In genomic region chr2:176107731-176108181, GRCh38 we compare ENCODE assay signal across 19 cellular contexts. TPM values are rescaled to one million over a fixed set of nuclear protein-coding genes. Genes with fewer than 3 reads are reported as not detected.
DNase-seq lines count a peak whose midpoint lies in the region; ATAC-seq, FAIRE-seq and TF ChIP-seq lines count a peak whose summit lies in the region.
"Had no signal": no experiment of that assay in that cellular context is flagged by ENCODE, and none has a peak within 500 bp of the region (broad histone marks: within the 10 kb centered on the region; RNA-seq: fewer than 3 reads in every experiment).

No MANE protein-coding gene starts in this region.

- FAIRE-seq in A549 (lab: Jason Lieb, UNC) (no peak), kidney (lab: Jason Lieb, UNC) (no peak)
- FAIRE-seq: TTC549 had no signal

- TF ChIP-seq RAD21 in A549 (conservative IDR thresholded peaks at IDR 0.05 in 1 of 2, IDR thresholded peaks at IDR 0.05 in 1 of 2) = no peak

- H3K36me3 ChIP-seq in SJCRH30 (no peaks in the 10 kb centered on the region), kidney (ENCODE audit: control insufficient read depth in 1 of 2, insufficient read depth in 2 of 2, low read length in 2 of 2) (no peaks in the 10 kb centered on the region)
- H3K36me3 ChIP-seq: adrenal gland, HAP-1 had no signal

- DNase-seq in A549 (ENCODE audit: low read depth in 1 of 2, low spot score in 1 of 2) (no peak), AG09309 (ENCODE audit: low read depth) (no peak), SJCRH30 (peak in 1 of 2 experiments; percentile 24), kidney (peak; percentile 77), OCI-M1 (lab: John Stamatoyannopoulos, UW) (no peak)
- DNase-seq: C1 segment of cervical spinal cord; naive thymus-derived CD8-positive, alpha-beta T cell; stimulated activated CD4-positive, alpha-beta T cell treated with anti-CD3 and anti-CD28 coated beads, Interleukin-2, amount 100 ng/mL, for 24 hours; testis had no signal

- H3K4me1 ChIP-seq in A549 (peaks cover 30% of the 10 kb centered on the region), SJCRH30 (no peaks in the 10 kb centered on the region), kidney (ENCODE audit: control insufficient read depth in 1 of 2, insufficient read depth in 1 of 2, low read depth in 1 of 2, low read length in 2 of 2) (peaks cover 0 to 7% of the 10 kb centered on the region in 2 donors)
- H3K4me1 ChIP-seq: HAP-1 had no signal

- no peak for TF ChIP-seq POLR2A in A549 (IDR thresholded peaks at IDR 0.05; ENCODE audit: low read length)

- H3K4me2 ChIP-seq in A549 = peak overlapping the region; percentile 97

- intact Hi-C loops in kidney (cut with DNase I) = no loop called here

- no peak for TF ChIP-seq EP300 in A549 (IDR thresholded peaks at IDR 0.05)

- H3K9me3 ChIP-seq in A549 (no peaks in the 10 kb centered on the region), SJCRH30 (replicated peaks) (no peaks in the 10 kb centered on the region), kidney (ENCODE audit: control insufficient read depth in 1 of 2, low read length in 2 of 2) (no peaks in the 10 kb centered on the region)
- H3K9me3 ChIP-seq: adrenal gland, HAP-1, testis had no signal

- H3K27me3 ChIP-seq in SJCRH30 = no peaks in the 10 kb centered on the region
- H3K27me3 ChIP-seq: testis had no signal

- 0 out of 6 replicates have a peak, but pooled peaks of 1 of the 2 experiments have one; percentile 14 for ATAC-seq in A549
- no peak for ATAC-seq in GM19324 (IDR thresholded peaks at IDR 0.05; ENCODE audit: low FRiP score, unreplicated experiment)
- ATAC-seq in GM18868 (IDR thresholded peaks at IDR 0.05; ENCODE audit: unreplicated experiment) = no peak
- ATAC-seq in GM19452 (IDR thresholded peaks at IDR 0.05; ENCODE audit: unreplicated experiment) = no peak
- ATAC-seq: activated T-helper 17 cell treated with anti-CD3 and anti-CD28 coated beads, Interleukin-2, amount 50 U/mL, for 72 hours had no signal

- TF ChIP-seq CTCF in A549 (IDR thresholded peaks at IDR 0.05) (no peak), AG09309 (IDR thresholded peaks at IDR 0.05; ENCODE audit: control insufficient read depth, insufficient read depth, low read depth, low read length, missing control alignments) (no peak), kidney (IDR thresholded peaks at IDR 0.05; ENCODE audit: borderline replicate concordance, extremely low read depth, insufficient read depth) (no peak)

- POLR2A ChIA-PET in A549 (lab: Yijun Ruan, JAX) = no interaction called here

- CTCF ChIA-PET in A549 (lab: Yijun Ruan, JAX) = interaction anchor here (1.3 to 2.0 kb wide), 3 partner anchors 11 to 28 kb away, joined by 3 to 11 read pairs (median 5); no protein-coding TSS in a partner anchor

- H3K27ac ChIP-seq in A549 (peak overlapping the region in 1 of 2 experiments; percentile 90; a peak in 3 of 6 replicates), SJCRH30 (no peak overlapping the region), kidney (ENCODE audit: low read depth in 2 of 2, low read length in 2 of 2) (peak overlapping the region in 1 of 2 donors; percentile 60)
- H3K27ac ChIP-seq: adrenal gland, testis had no signal

- no CpG with 5 or more reads among the region's 59 CpGs for WGBS in A549 (ENCODE audit: missing lambda C conversion rate)

- H3K4me3 ChIP-seq in A549 (peak overlapping the region; percentile 66), AG09309 (ENCODE audit: control insufficient read depth, low read depth, low read length) (peak overlapping the region; percentile 24), SJCRH30 (peak overlapping the region; percentile 58), kidney (ENCODE audit: low read length in 2 of 2) (peak overlapping the region in 1 of 2 donors; percentile 49)

- H3K9ac ChIP-seq in kidney (ENCODE audit: low read length in 2 of 2) = no peak overlapping the region

TF ChIP-seq in A549, 52 proteins besides CTCF, POLR2A, EP300 and RAD21 (continues in another document):
- TF ChIP-seq ELK1 (IDR thresholded peaks at IDR 0.05; ENCODE audit: low read depth, low read length) (no peak), HOXB13 (CRISPR knock-in tag; IDR thresholded peaks at IDR 0.05; ENCODE audit: low read depth) (no peak), HMGXB4 (CRISPR knock-in tag; IDR thresholded peaks at IDR 0.05; ENCODE audit: borderline replicate concordance) (no peak), SREBF2 (IDR thresholded peaks at IDR 0.05) (no peak), RNF2 (IDR thresholded peaks at IDR 0.05; ENCODE audit: borderline replicate concordance, low read depth) (no peak), USF2 (IDR thresholded peaks at IDR 0.05) (no peak), ZFP36 (IDR thresholded peaks at IDR 0.05; ENCODE audit: borderline replicate concordance, partially characterized antibody) (no peak)

RNA-seq across cellular contexts. Expression of gene HOXD11, which starts 0.7 kb away (rescaled TPM):
- polyA plus RNA-seq in A549 (2011; rRNA removed) = 2.6 and 2.9 TPM in 2 replicates
- polyA plus RNA-seq in A549 (2012; cell fraction: cytosol; rRNA removed) = 3.0 and 3.9 TPM in 2 replicates
- 3.3 and 3.5 TPM in 2 replicates for polyA plus RNA-seq in A549 (2012; cell fraction: nucleus; rRNA removed)
- 3.7 to 4.9 TPM (median 4.8 TPM) in 3 replicates for polyA plus RNA-seq in A549 (2017; fragmentation: RNase III; extraction: RNeasy Plus Mini Kit Qiagen cat#74134 plus additional on column Dnase treatment)
- 0.92 and 1.0 TPM in 2 replicates for polyA minus RNA-seq in A549 (2011; rRNA and poly(A)+ RNA removed)
- total RNA-seq in SJCRH30 (2014; rRNA removed; shearing (Covaris generic)) = 3.1 and 3.7 TPM in 2 replicates
- total RNA-seq in kidney = 15.9 TPM
- 5.8 TPM for polyA plus RNA-seq in kidney (ENCODE audit: insufficient read depth, low read depth, low replicate concordance)
- total RNA-seq: activated T-helper 17 cell treated with anti-CD3 and anti-CD28 coated beads, Interleukin-2, amount 50 U/mL, for 72 hours; adrenal gland; mammary epithelial cell; naive thymus-derived CD8-positive, alpha-beta T cell; OCI-LY7 had no signal
- polyA plus RNA-seq: adrenal gland; mammary epithelial cell; naive thymus-derived CD8-positive, alpha-beta T cell had no signal

RNA-seq across cellular contexts. Expression of gene HOXD12, which starts 8.2 kb away (rescaled TPM):
- not detected in 2 replicates for polyA plus RNA-seq in A549 (2011; rRNA removed)
- not detected in 2 replicates for polyA plus RNA-seq in A549 (2012; cell fraction: cytosol; rRNA removed)
- not detected in 2 replicates for polyA plus RNA-seq in A549 (2012; cell fraction: nucleus; rRNA removed)
- polyA plus RNA-seq in A549 (2017; fragmentation: RNase III; extraction: RNeasy Plus Mini Kit Qiagen cat#74134 plus additional on column Dnase treatment) = not detected in 3 replicates
- polyA minus RNA-seq in A549 (2011; rRNA and poly(A)+ RNA removed) = not detected in 2 replicates
- 0.10 TPM in 1 of 2 replicates, not detected in the other for total RNA-seq in SJCRH30 (2014; rRNA removed; shearing (Covaris generic))
- total RNA-seq in kidney = not detected
- polyA plus RNA-seq in kidney (ENCODE audit: insufficient read depth, low read depth, low replicate concordance) = not detected
- total RNA-seq: activated T-helper 17 cell treated with anti-CD3 and anti-CD28 coated beads, Interleukin-2, amount 50 U/mL, for 72 hours; adrenal gland; mammary epithelial cell; naive thymus-derived CD8-positive, alpha-beta T cell; renal cortical epithelial cell; testis had no signal
- polyA plus RNA-seq: adrenal gland; mammary epithelial cell; naive thymus-derived CD8-positive, alpha-beta T cell had no signal

RNA-seq across cellular contexts. Expression of gene HOXD10, which starts 8.8 kb away (rescaled TPM):
- 4.6 and 4.8 TPM in 2 replicates for polyA plus RNA-seq in A549 (2011; rRNA removed)
- 1.8 and 2.3 TPM in 2 replicates for polyA plus RNA-seq in A549 (2012; cell fraction: cytosol; rRNA removed)
- polyA plus RNA-seq in A549 (2012; cell fraction: nucleus; rRNA removed) = 3.6 and 6.3 TPM in 2 replicates
- 3.7 to 5.4 TPM (median 4.3 TPM) in 3 replicates for polyA plus RNA-seq in A549 (2017; fragmentation: RNase III; extraction: RNeasy Plus Mini Kit Qiagen cat#74134 plus additional on column Dnase treatment)
- 1.2 and 1.9 TPM in 2 replicates for polyA minus RNA-seq in A549 (2011; rRNA and poly(A)+ RNA removed)
- 1.3 and 2.2 TPM in 2 replicates for total RNA-seq in SJCRH30 (2014; rRNA removed; shearing (Covaris generic))
- 35.4 TPM for total RNA-seq in kidney
- polyA plus RNA-seq in kidney (ENCODE audit: insufficient read depth, low read depth, low replicate concordance) = 28.2 TPM
- total RNA-seq: activated T-helper 17 cell treated with anti-CD3 and anti-CD28 coated beads, Interleukin-2, amount 50 U/mL, for 72 hours; mammary epithelial cell; naive thymus-derived CD8-positive, alpha-beta T cell; OCI-LY7 had no signal
- polyA plus RNA-seq: mammary epithelial cell; naive thymus-derived CD8-positive, alpha-beta T cell had no signal

RNA-seq across cellular contexts. Expression of gene HOXD9, which starts 14.8 kb away (rescaled TPM):
- polyA plus RNA-seq in A549 (2011; rRNA removed) (0.34 and 0.45 TPM in 2 replicates), A549 (2017; fragmentation: RNase III; extraction: RNeasy Plus Mini Kit Qiagen cat#74134 plus additional on column Dnase treatment) (0.94 to 1.7 TPM (median 1.0 TPM) in 3 replicates), kidney (ENCODE audit: insufficient read depth, low read depth, low replicate concordance) (36.4 TPM)
- 0.30 and 0.47 TPM in 2 replicates for polyA plus RNA-seq in A549 (2012; cell fraction: cytosol; rRNA removed)
- polyA plus RNA-seq in A549 (2012; cell fraction: nucleus; rRNA removed) = 8.3 and 8.7 TPM in 2 replicates
- not detected in 2 replicates for polyA minus RNA-seq in A549 (2011; rRNA and poly(A)+ RNA removed)
- 3.9 and 4.4 TPM in 2 replicates for total RNA-seq in SJCRH30 (2014; rRNA removed; shearing (Covaris generic))
- total RNA-seq in kidney = 36.5 TPM
- total RNA-seq: activated T-helper 17 cell treated with anti-CD3 and anti-CD28 coated beads, Interleukin-2, amount 50 U/mL, for 72 hours; mammary epithelial cell; naive thymus-derived CD8-positive, alpha-beta T cell; OCI-LY7 had no signal
- polyA plus RNA-seq: mammary epithelial cell; naive thymus-derived CD8-positive, alpha-beta T cell had no signal

RNA-seq across cellular contexts. Expression of gene HOXD13, which starts 15.2 kb away (rescaled TPM):
- polyA plus RNA-seq in A549 (2011; rRNA removed) (0.25 and 0.35 TPM in 2 replicates), A549 (2017; fragmentation: RNase III; extraction: RNeasy Plus Mini Kit Qiagen cat#74134 plus additional on column Dnase treatment) (0.12 to 0.17 TPM (median 0.13 TPM) in 3 replicates), kidney (ENCODE audit: insufficient read depth, low read depth, low replicate concordance) (not detected)
- 0.10 and 0.17 TPM in 2 replicates for polyA plus RNA-seq in A549 (2012; cell fraction: cytosol; rRNA removed)
- polyA plus RNA-seq in A549 (2012; cell fraction: nucleus; rRNA removed) = 0.10 and 0.12 TPM in 2 replicates
- not detected in 2 replicates for polyA minus RNA-seq in A549 (2011; rRNA and poly(A)+ RNA removed)
- total RNA-seq in SJCRH30 (2014; rRNA removed; shearing (Covaris generic)) = 11.0 and 13.6 TPM in 2 replicates
- not detected for total RNA-seq in kidney
- total RNA-seq: activated T-helper 17 cell treated with anti-CD3 and anti-CD28 coated beads, Interleukin-2, amount 50 U/mL, for 72 hours; adrenal gland; mammary epithelial cell; naive thymus-derived CD8-positive, alpha-beta T cell; OCI-LY7; renal cortical epithelial cell had no signal
- polyA plus RNA-seq: adrenal gland; mammary epithelial cell; naive thymus-derived CD8-positive, alpha-beta T cell had no signal

Comparison
In these comparisons a context has a peak if more than half of its experiments do, and no peak if none do; other contexts are left out.
1. RNA of gene HOXD10, which starts 8.8 kb away (total RNA-seq): 35.4 TPM in kidney (single experiment); 1.3 to 2.2 TPM in SJCRH30; every median in the first group is over 10 times any median in the second.